ENCODE assay signal across 9 cellular contexts in genomic region chr20:17505664-17506517, GRCh38. TPM values are rescaled to one million over a fixed set of nuclear protein-coding genes. Genes with fewer than 3 reads are reported as not detected.
DNase-seq lines count a peak whose midpoint lies in the region; ATAC-seq and TF ChIP-seq lines count a peak whose summit lies in the region.
"Had no signal": no experiment of that assay in that cellular context is flagged by ENCODE, and none has a peak within 500 bp of the region (broad histone marks: within the 10 kb centered on the region; RNA-seq: fewer than 3 reads in every experiment).

No MANE protein-coding gene starts in this region.

- TF ChIP-seq CTCF in brain (conservative IDR thresholded peaks at IDR 0.05) (no peak), mucosa of descending colon (IDR thresholded peaks at IDR 0.05) (no peak)

- H3K4me3 ChIP-seq in mucosa of descending colon (no peak overlapping the region), stomach smooth muscle (ENCODE audit: low read length in 2 of 2) (peak overlapping the region; percentile 74 to 86)

- no peaks in the 10 kb centered on the region for H3K36me3 Mint-ChIP-seq in brain

- no peak overlapping the region for H3K27ac ChIP-seq in stomach smooth muscle (ENCODE audit: low read length)
- H3K27ac ChIP-seq: SJCRH30 had no signal

- no peak overlapping the region for H3K27ac Mint-ChIP-seq in brain

- intact Hi-C loops in mucosa of descending colon (cut with DNase I, micrococcal nuclease): loop anchor here in 1 of 2 donors (10.0 kb wide), 2 partner anchors 109 to 489 kb away; no protein-coding TSS in a partner anchor

- no peaks in the 10 kb centered on the region for H3K27me3 ChIP-seq in stomach smooth muscle (ENCODE audit: control insufficient read depth in 1 of 2, insufficient read depth in 2 of 2, low read length in 2 of 2)

- H3K4me1 ChIP-seq in mucosa of descending colon (ENCODE audit: low read depth) (peaks cover 5% of the 10 kb centered on the region), stomach smooth muscle (ENCODE audit: control insufficient read depth, insufficient read depth, low read length) (peaks cover 13% of the 10 kb centered on the region)
- H3K4me1 ChIP-seq: SJCRH30 had no signal

- peaks cover 23% of the 10 kb centered on the region for H3K27me3 Mint-ChIP-seq in brain

- DNase-seq in RPMI7951 (ENCODE audit: low read depth) (peak; percentile 50), mucosa of descending colon (peak in 1 of 3 donors; percentile 63), NCI-H2227 (lab: John Stamatoyannopoulos, UW; ENCODE audit: unreplicated experiment) (no peak)

- ATAC-seq in GM21360 (IDR thresholded peaks at IDR 0.05; ENCODE audit: unreplicated experiment) (peak; percentile 13), mucosa of descending colon (peak; percentile 14), HG02840 (IDR thresholded peaks at IDR 0.05; ENCODE audit: low FRiP score, unreplicated experiment) (no peak), GM19397 (IDR thresholded peaks at IDR 0.05; ENCODE audit: unreplicated experiment) (no peak)

- no peaks in the 10 kb centered on the region for H3K9me3 Mint-ChIP-seq in brain

- H3K36me3 ChIP-seq in mucosa of descending colon (ENCODE audit: low read depth) (no peaks in the 10 kb centered on the region), stomach smooth muscle (ENCODE audit: control insufficient read depth in 2 of 2, insufficient read depth in 2 of 2, low read length in 2 of 2) (no peaks in the 10 kb centered on the region)
- H3K36me3 ChIP-seq: SJCRH30 had no signal

- H3K9me3 ChIP-seq in mucosa of descending colon (no peaks in the 10 kb centered on the region), stomach smooth muscle (ENCODE audit: control insufficient read depth in 2 of 2, low read length in 2 of 2) (no peaks in the 10 kb centered on the region)
- H3K9me3 ChIP-seq: SJCRH30 had no signal

- peak overlapping the region in 4 of 5 experiments; percentile 78 to 88 (median 85) for H3K4me3 Mint-ChIP-seq in brain

- peak overlapping the region; percentile 29 to 39 for H3K9ac ChIP-seq in stomach smooth muscle (ENCODE audit: low read length in 2 of 2)

- H3K4me1 Mint-ChIP-seq in brain: peaks cover 9% of the 10 kb centered on the region

RNA-seq across cellular contexts. Expression of gene BFSP1, which starts 25.3 kb away (rescaled TPM):
- 3.0 and 5.0 TPM in 2 replicates for total RNA-seq in RPMI7951 (2014; rRNA removed; shearing (Covaris generic))
- polyA plus RNA-seq in brain (ENCODE audit: insufficient read depth, low read depth, low replicate concordance): 3.6 TPM
- total RNA-seq in mucosa of descending colon: 1 to 10 TPM in 1 of 3 donors, under 1 TPM in 2; 0.17 to 1.1 (median 0.70) TPM
- total RNA-seq: SJCRH30 had no signal

Comparison
In these comparisons a context has a peak if more than half of its experiments do, and no peak if none do; other contexts are left out.
1. ATAC-seq: peak in GM21360 (single experiment) and mucosa of descending colon (single experiment); none in HG02840 (single experiment) and GM19397 (single experiment).